Comparison of ENCODE assay signal across 11 cellular contexts in genomic region chr12:139585-139984, GRCh38.
DNase-seq lines count a peak whose midpoint lies in the region; ATAC-seq and TF ChIP-seq lines count a peak whose summit lies in the region.
"Had no signal": no experiment of that assay in that cellular context is flagged by ENCODE, and none has a peak within 500 bp of the region (broad histone marks: within the 10 kb centered on the region; RNA-seq: fewer than 3 reads in every experiment).

No MANE protein-coding gene starts in this region.

- ATAC-seq in GM21526 (IDR thresholded peaks at IDR 0.05; ENCODE audit: low FRiP score, unreplicated experiment): no peak

- H3K27ac ChIP-seq in HUES64 (ENCODE audit: low read depth, low read length) (no peak overlapping the region), WERI-Rb-1 (peak overlapping the region; percentile 54)
- H3K27ac ChIP-seq: neutrophil, thyroid gland had no signal

- H3K27me3 ChIP-seq in HUES64 (ENCODE audit: insufficient read depth, low read length): peaks cover 29% of the 10 kb centered on the region
- H3K27me3 ChIP-seq in WERI-Rb-1 (ENCODE audit: insufficient read depth, low read depth, severe bottlenecking): no peaks in the 10 kb centered on the region
- H3K27me3 ChIP-seq in iPS-15b (ENCODE audit: control insufficient read depth, insufficient read depth, low read length): peaks cover 33% of the 10 kb centered on the region
- no peaks in the 10 kb centered on the region for H3K27me3 ChIP-seq in BE2C
- H3K27me3 ChIP-seq: thyroid gland had no signal

- WGBS in HUES64: 8% methylated on average over 14 of the region's 14 CpGs

- TF ChIP-seq CTCF in WERI-Rb-1 (IDR thresholded peaks at IDR 0.05; ENCODE audit: low read depth, low read length) (no peak), retinal pigment epithelial cell (conservative IDR thresholded peaks at IDR 0.05; ENCODE audit: low read depth, low read length) (no peak), BE2C (IDR thresholded peaks at IDR 0.05; ENCODE audit: low read depth, low read length) (no peak)

- H3K9me3 ChIP-seq in HUES64 (ENCODE audit: insufficient read depth, low read depth, low read length): no peaks in the 10 kb centered on the region
- no peaks in the 10 kb centered on the region for H3K9me3 ChIP-seq in WERI-Rb-1 (ENCODE audit: severe bottlenecking)
- no peaks in the 10 kb centered on the region for H3K9me3 ChIP-seq in iPS-15b (ENCODE audit: control insufficient read depth, insufficient read depth, low read length)
- no peaks in the 10 kb centered on the region for H3K9me3 ChIP-seq in BE2C
- H3K9me3 ChIP-seq: neutrophil, thyroid gland had no signal

- H3K36me3 ChIP-seq in HUES64 (ENCODE audit: insufficient read depth, low read length): no peaks in the 10 kb centered on the region
- no peaks in the 10 kb centered on the region for H3K36me3 ChIP-seq in WERI-Rb-1
- no peaks in the 10 kb centered on the region for H3K36me3 ChIP-seq in iPS-15b (ENCODE audit: control insufficient read depth, insufficient read depth, low read length)
- H3K36me3 ChIP-seq in BE2C: no peaks in the 10 kb centered on the region
- H3K36me3 ChIP-seq: neutrophil, thyroid gland had no signal

- H3K9ac ChIP-seq in HUES64 (ENCODE audit: low read depth, low read length) (0 out of 2 replicates have a peak overlapping the region, but pooled peaks have one; percentile 30), iPS-15b (ENCODE audit: low read depth, low read length) (no peak overlapping the region)

- H3K4me1 ChIP-seq in HUES64 (ENCODE audit: insufficient read depth, low read length): peaks cover 29% of the 10 kb centered on the region
- H3K4me1 ChIP-seq in iPS-15b (ENCODE audit: control insufficient read depth, insufficient read depth, low read length): peaks cover 23% of the 10 kb centered on the region
- H3K4me1 ChIP-seq in BE2C: no peaks in the 10 kb centered on the region

- H3K4me3 ChIP-seq in HUES64 (ENCODE audit: low read length) (peak overlapping the region; percentile 33), WERI-Rb-1 (ENCODE audit: low read depth, low read length) (no peak overlapping the region), iPS-15b (ENCODE audit: low read depth, low read length) (peak overlapping the region; percentile 30), retinal pigment epithelial cell (ENCODE audit: low read length) (no peak overlapping the region), BE2C (ENCODE audit: low read depth, low read length) (no peak overlapping the region)

- DNase-seq in WERI-Rb-1 (peak; percentile 71), retinal pigment epithelial cell (ENCODE audit: low read depth) (peak; percentile 60), BE2C (no peak)
- DNase-seq in effector CD4-positive, alpha-beta T cell: no peak
- DNase-seq: dermis blood vessel endothelial cell, NCI-H187 treated with DMSO at 0.1 percent for 48 hours had no signal

Comparison
In these comparisons a context has a peak if more than half of its experiments do, and no peak if none do; other contexts are left out.
1. H3K4me3 ChIP-seq: peak in HUES64 (single experiment) and iPS-15b (single experiment); none in WERI-Rb-1 (single experiment), retinal pigment epithelial cell (single experiment) and BE2C (single experiment).
2. DNase-seq: peak in WERI-Rb-1 (single experiment) and retinal pigment epithelial cell (single experiment); none in BE2C (single experiment) and effector CD4-positive, alpha-beta T cell (single experiment).